In the genomic region with DNA sequence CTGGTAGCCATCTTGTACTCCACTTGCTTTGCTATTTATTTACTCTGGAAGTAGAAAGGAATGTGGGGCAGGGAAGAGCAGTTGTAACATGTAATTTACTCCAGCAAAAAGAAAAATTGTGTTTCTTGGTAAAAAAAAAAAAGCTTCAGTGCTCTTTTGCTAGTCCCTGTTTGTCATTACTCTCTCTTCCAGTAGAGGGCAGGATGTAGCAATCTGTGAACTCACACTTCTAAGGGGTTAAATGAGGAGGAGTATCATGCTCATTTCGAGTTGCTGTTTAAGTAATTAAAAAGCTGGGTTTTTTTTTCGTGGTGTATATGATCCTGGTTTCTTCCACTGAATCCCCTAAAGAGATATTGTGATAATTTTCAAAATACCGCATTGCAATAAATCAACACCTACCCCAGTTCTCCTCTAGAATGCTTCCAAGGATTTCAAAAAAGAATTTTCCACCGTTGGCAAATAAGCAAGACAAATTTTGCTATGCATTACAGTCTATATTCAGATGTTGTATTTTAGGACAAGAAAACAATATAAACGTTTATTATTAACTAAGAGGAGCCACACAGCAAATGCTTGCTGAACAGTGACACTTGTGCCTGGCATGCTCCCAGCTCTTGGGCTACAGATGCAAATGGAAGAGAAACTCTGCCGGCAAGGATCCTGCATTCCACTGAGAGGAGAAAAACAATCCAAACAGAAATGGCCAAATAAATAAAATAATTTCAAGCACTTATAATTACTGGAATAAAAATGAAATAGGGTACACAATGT, we compare ENCODE assay signal across 8 cellular contexts.
DNase-seq lines count a peak whose midpoint lies in the region; ATAC-seq, FAIRE-seq and TF ChIP-seq lines count a peak whose summit lies in the region.

No MANE protein-coding gene starts in this region.

- H3K36me3 ChIP-seq in mucosa of rectum (ENCODE audit: control insufficient read depth in 2 of 2, insufficient read depth in 2 of 2, low read length in 2 of 2): no peaks in the 10 kb centered on the region

- TF ChIP-seq CTCF in omental fat pad (IDR thresholded peaks at IDR 0.05): no peak

- H3K4me1 ChIP-seq in mucosa of rectum (ENCODE audit: control insufficient read depth in 2 of 2, insufficient read depth in 2 of 2, low read length in 2 of 2): peaks cover 0 to 5% of the 10 kb centered on the region in 2 donors

- FAIRE-seq in A204.1 (lab: Jason Lieb, UNC): peak; percentile 23

- peak overlapping the region; percentile 36 to 58 for H3K4me3 ChIP-seq in mucosa of rectum (ENCODE audit: low read length in 2 of 2)

- ATAC-seq in GM18502 (IDR thresholded peaks at IDR 0.05; ENCODE audit: poor library complexity, unreplicated experiment) (peak; percentile 84), HG03520 (IDR thresholded peaks at IDR 0.05; ENCODE audit: unreplicated experiment) (peak; percentile 89), GM19324 (IDR thresholded peaks at IDR 0.05; ENCODE audit: low FRiP score, unreplicated experiment) (no peak), omental fat pad (ENCODE audit: low FRiP score) (no peak)

- H3K9ac ChIP-seq in mucosa of rectum (ENCODE audit: low read depth in 1 of 2, low read length in 2 of 2): no peak overlapping the region

- no peaks in the 10 kb centered on the region for H3K27me3 ChIP-seq in mucosa of rectum (ENCODE audit: control insufficient read depth in 2 of 2, insufficient read depth in 2 of 2, low read length in 2 of 2)

- H3K27ac ChIP-seq in mucosa of rectum (ENCODE audit: low read depth in 2 of 2, low read length in 2 of 2): no peak overlapping the region

- peak; percentile 95 for DNase-seq in NCI-H748 treated with DMSO at 0.1 percent for 48 hours (lab: John Stamatoyannopoulos, UW)
- DNase-seq in dermis blood vessel endothelial cell: peak; percentile 52
- DNase-seq in omental fat pad (ENCODE audit: low spot score): no peak

- no peaks in the 10 kb centered on the region for H3K9me3 ChIP-seq in mucosa of rectum (ENCODE audit: control insufficient read depth in 2 of 2, low read length in 2 of 2)

Comparison
In these comparisons a context has a peak if more than half of its experiments do, and no peak if none do; other contexts are left out.
1. ATAC-seq: peak in GM18502 (single experiment) and HG03520 (single experiment); none in GM19324 (single experiment) and omental fat pad (single experiment).